ENCODE assay signal across 1 cellular context in genomic region chr17:45123930-45124796, GRCh38.
TF ChIP-seq lines count a peak whose summit lies in the region.

No MANE protein-coding gene starts in this region.

TF ChIP-seq in GM12878, 131 proteins besides CTCF, POLR2A, EP300 and RAD21:
- no peak for TF ChIP-seq ZBTB33 (IDR thresholded peaks at IDR 0.05)
- no peak for TF ChIP-seq NBN (IDR thresholded peaks at IDR 0.05)
- TF ChIP-seq WRNIP1 (IDR thresholded peaks at IDR 0.05; ENCODE audit: borderline replicate concordance, low read depth, low read length) = no peak
- TF ChIP-seq IKZF2 (IDR thresholded peaks at IDR 0.05) = no peak
- TF ChIP-seq ZNF384 (IDR thresholded peaks at IDR 0.05; ENCODE audit: borderline replicate concordance, low read depth, low read length) = no peak
- no peak for TF ChIP-seq MYB (IDR thresholded peaks at IDR 0.05; ENCODE audit: borderline replicate concordance, low read depth, low read length)
- TF ChIP-seq EZH2 (IDR thresholded peaks at IDR 0.05; ENCODE audit: borderline replicate concordance, control insufficient read depth, low read depth, low read length) = no peak
TF ChIP-seq in GM12878: peak in this region for 0.
